8 cellular contexts compared by ENCODE assay signal in the genomic region with DNA sequence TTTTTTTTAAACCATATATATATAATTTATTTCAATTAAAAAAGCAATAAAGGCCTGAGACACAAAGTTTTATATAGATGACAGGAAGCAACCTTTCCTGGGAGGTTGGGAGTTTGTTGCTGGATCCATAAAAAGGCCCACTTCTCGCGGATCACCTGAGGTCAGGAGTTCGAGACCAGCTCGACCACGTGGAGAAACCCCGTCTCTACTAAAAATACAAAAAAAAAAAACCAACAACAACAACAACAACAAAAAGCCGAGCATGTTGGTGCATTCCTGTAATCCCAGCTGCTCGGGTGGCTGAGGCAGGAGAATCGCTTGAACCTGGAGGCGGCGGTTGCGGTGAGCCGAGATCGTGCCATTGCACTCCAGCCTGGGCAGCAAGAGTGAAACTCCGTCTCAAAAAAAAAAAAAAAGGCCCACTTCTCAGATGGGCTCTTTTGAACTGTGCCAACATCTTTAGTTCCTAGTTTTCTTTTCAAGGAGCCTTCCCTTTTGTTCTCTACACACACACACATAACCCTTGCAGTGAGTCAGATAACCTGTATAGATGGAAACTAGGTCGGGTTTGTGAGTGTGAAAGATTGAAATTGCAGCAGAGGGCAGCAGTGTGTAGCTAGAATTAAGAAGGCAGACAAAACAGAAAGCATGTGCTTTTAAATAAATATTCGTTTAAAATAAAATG. TPM values are rescaled to one million over a fixed set of nuclear protein-coding genes. Genes with fewer than 3 reads are reported as not detected.
A peak's percentile ranks its signal among the peaks of the same experiment; 100 is the strongest.
DNase-seq lines count a peak whose midpoint lies in the region; ATAC-seq and TF ChIP-seq lines count a peak whose summit lies in the region.

No MANE protein-coding gene starts in this region.

- intact Hi-C loops in left ventricle myocardium superior (cut with micrococcal nuclease) = no loop called here

- H3K4me1 Mint-ChIP-seq in activated naive CD8-positive, alpha-beta T cell treated with anti-CD3 and anti-CD28 coated beads, Interleukin-2, amount 50 U/mL, for 24 hours = peaks cover 65% of the 10 kb centered on the region

- DNase-seq in ELR (ENCODE audit: low read depth) (peak; percentile 94), GOT3 (lab: John Stamatoyannopoulos, UW) (peak; percentile 3), M059J (ENCODE audit: low read depth) (peak; percentile 88), SHP77 treated with DMSO at 0.1 percent for 48 hours (lab: John Stamatoyannopoulos, UW) (peak; percentile 77), left ventricle myocardium superior (no peak), retinal pigment epithelial cell (ENCODE audit: low read depth) (peak; percentile 71)
- DNase-seq in activated naive CD8-positive, alpha-beta T cell treated with anti-CD3 and anti-CD28 coated beads, Interleukin-2, amount 50 U/mL, for 24 hours = peak; percentile 31

- H3K4me3 ChIP-seq in retinal pigment epithelial cell (ENCODE audit: low read length) = peak overlapping the region; percentile 94

- H3K27ac Mint-ChIP-seq in activated naive CD8-positive, alpha-beta T cell treated with anti-CD3 and anti-CD28 coated beads, Interleukin-2, amount 50 U/mL, for 24 hours = peak overlapping the region; percentile 96

- peak; percentile 74 for ATAC-seq in activated naive CD8-positive, alpha-beta T cell treated with anti-CD3 and anti-CD28 coated beads, Interleukin-2, amount 50 U/mL, for 24 hours
- peak; percentile 45 for ATAC-seq in left ventricle myocardium superior
- no peak for ATAC-seq in GM19328 (IDR thresholded peaks at IDR 0.05; ENCODE audit: unreplicated experiment)

- peak; percentile 72 for TF ChIP-seq CTCF in retinal pigment epithelial cell (conservative IDR thresholded peaks at IDR 0.05; ENCODE audit: low read depth, low read length)

- H3K9me3 Mint-ChIP-seq in activated naive CD8-positive, alpha-beta T cell treated with anti-CD3 and anti-CD28 coated beads, Interleukin-2, amount 50 U/mL, for 24 hours = no peaks in the 10 kb centered on the region

- H3K36me3 Mint-ChIP-seq in activated naive CD8-positive, alpha-beta T cell treated with anti-CD3 and anti-CD28 coated beads, Interleukin-2, amount 50 U/mL, for 24 hours (ENCODE audit: low read depth) = peaks cover 30% of the 10 kb centered on the region

- peak overlapping the region; percentile 89 for H3K4me3 Mint-ChIP-seq in activated naive CD8-positive, alpha-beta T cell treated with anti-CD3 and anti-CD28 coated beads, Interleukin-2, amount 50 U/mL, for 24 hours

- H3K27me3 Mint-ChIP-seq in activated naive CD8-positive, alpha-beta T cell treated with anti-CD3 and anti-CD28 coated beads, Interleukin-2, amount 50 U/mL, for 24 hours = no peaks in the 10 kb centered on the region

RNA-seq across cellular contexts. Expression of gene SMNDC1, which starts 1.2 kb away (rescaled TPM):
- 8.4 and 13.3 TPM in 2 replicates for total RNA-seq in M059J (2014; rRNA removed; shearing (Covaris generic))
- 24.0 TPM for total RNA-seq in left ventricle myocardium superior
